In the genomic region with DNA sequence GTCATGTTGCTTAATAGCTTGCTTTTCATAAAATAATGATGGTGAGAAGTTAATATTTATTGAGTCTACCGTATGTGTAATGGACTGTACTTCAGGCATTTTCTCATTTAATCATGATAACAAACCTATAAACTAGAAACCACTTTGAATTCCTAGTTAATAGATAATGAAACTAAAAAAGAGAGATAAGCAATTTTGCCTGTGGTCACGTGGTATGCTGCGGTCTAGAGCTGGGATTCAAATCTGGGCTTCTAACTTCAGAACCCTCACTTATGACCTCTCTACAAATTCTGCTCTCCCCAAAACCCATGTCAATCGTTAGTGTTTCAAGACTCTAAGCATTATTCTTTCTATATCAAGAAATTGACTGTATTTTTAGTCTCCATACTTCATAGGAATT, we compare ENCODE assay signal across 18 cellular contexts.
A peak's percentile ranks its signal among the peaks of the same experiment; 100 is the strongest.
DNase-seq lines count a peak whose midpoint lies in the region; ATAC-seq, FAIRE-seq and TF ChIP-seq lines count a peak whose summit lies in the region.
"Had no signal": no experiment of that assay in that cellular context is flagged by ENCODE, and none has a peak within 500 bp of the region (broad histone marks: within the 10 kb centered on the region; RNA-seq: fewer than 3 reads in every experiment).

No MANE protein-coding gene starts in this region.

- H3K4me1 Mint-ChIP-seq in CD14-positive monocyte = no peaks in the 10 kb centered on the region

- TF ChIP-seq POLR2A in body of pancreas (IDR thresholded peaks at IDR 0.05) = no peak

- no peaks in the 10 kb centered on the region for H3K36me3 ChIP-seq in body of pancreas (replicated peaks in 1 of 2; ENCODE audit: insufficient read depth in 1 of 2, low read depth in 2 of 2)
- H3K36me3 ChIP-seq in pancreas = no peaks in the 10 kb centered on the region
- H3K36me3 ChIP-seq: BLaER1 treated with 17β-estradiol and CSF1 and Interleukin-3, amounts not matched to agents 10 nM and 100 nM had no signal

- no peaks in the 10 kb centered on the region for H3K27me3 Mint-ChIP-seq in CD14-positive monocyte (ENCODE audit: low read depth in 3 of 3)
- H3K27me3 Mint-ChIP-seq: CD4-positive, alpha-beta T cell had no signal

- H3K27me3 ChIP-seq in body of pancreas (no peaks in the 10 kb centered on the region), pancreas (no peaks in the 10 kb centered on the region)
- H3K27me3 ChIP-seq: BLaER1 treated with 17β-estradiol and CSF1 and Interleukin-3, amounts not matched to agents 10 nM and 100 nM had no signal

- DNase-seq in RCC 7860 (ENCODE audit: low spot score) = peak; percentile 8
- peak in 1 of 4 donors; percentile 18 for DNase-seq in body of pancreas
- DNase-seq in kidney tubule cell (ENCODE audit: low spot score) = peak; percentile 22
- no peak for DNase-seq in pancreas
- no peak for DNase-seq in cardiac septum (ENCODE audit: low spot score)
- no peak for DNase-seq in CD14-positive monocyte (ENCODE audit: low spot score)
- DNase-seq: 8988T; ACHN; CD4-positive, alpha-beta T cell; DMS79; GM23248 had no signal

- intact Hi-C loops in body of pancreas (cut with DNase I) (no loop called here), pancreas (cut with DNase I) (no loop called here), cardiac septum (cut with DNase I) (no loop called here), CD14-positive monocyte (cut with micrococcal nuclease) (no loop called here)

- peak; percentile 30 for ATAC-seq in body of pancreas
- peak; percentile 35 to 59 (median 54) for ATAC-seq in pancreas
- ATAC-seq in HG02798 (IDR thresholded peaks at IDR 0.05; ENCODE audit: poor library complexity, unreplicated experiment) = no peak
- no peak for ATAC-seq in HG03175 (IDR thresholded peaks at IDR 0.05; ENCODE audit: unreplicated experiment)
- ATAC-seq: GM12878 had no signal

- H3K4me3 ChIP-seq in body of pancreas (no peak overlapping the region), pancreas (no peak overlapping the region)
- H3K4me3 ChIP-seq: BLaER1 treated with 17β-estradiol and CSF1 and Interleukin-3, amounts not matched to agents 10 nM and 100 nM; GM12878; GM23248 had no signal

- WGBS in body of pancreas, 2 donors = 19 to 28% methylated on average over 4 of the region's 4 CpGs
- 22 to 30% methylated on average over 4 of the region's 4 CpGs for WGBS in pancreas, 2 donors

- peak; percentile 49 for FAIRE-seq in RCC 7860 (lab: Jason Lieb, UNC)
- FAIRE-seq in pancreas (lab: Jason Lieb, UNC) = no peak
- FAIRE-seq: GM12878, GM18507, H54, HTR-8/SVneo had no signal

- H3K27ac Mint-ChIP-seq in CD14-positive monocyte = no peak overlapping the region
- H3K27ac Mint-ChIP-seq: CD4-positive, alpha-beta T cell had no signal

- H3K36me3 Mint-ChIP-seq in CD14-positive monocyte = no peaks in the 10 kb centered on the region

- TF ChIP-seq CTCF in body of pancreas (IDR thresholded peaks at IDR 0.05) = no peak
- no peak for TF ChIP-seq CTCF in pancreas (IDR thresholded peaks at IDR 0.05)
- no peak for TF ChIP-seq CTCF in CD14-positive monocyte (IDR thresholded peaks at IDR 0.05)

- no peaks in the 10 kb centered on the region for H3K9me3 ChIP-seq in body of pancreas
- H3K9me3 ChIP-seq in pancreas = no peaks in the 10 kb centered on the region

- peaks cover 9% of the 10 kb centered on the region for H3K4me1 ChIP-seq in body of pancreas
- H3K4me1 ChIP-seq in pancreas = peaks cover 0 to 11% (median 0%) of the 10 kb centered on the region in 3 donors

- H3K9me3 Mint-ChIP-seq in CD14-positive monocyte = peaks cover 0 to 22% (median 15%) of the 10 kb centered on the region in 7 donors

- H3K27ac ChIP-seq in body of pancreas (no peak overlapping the region), pancreas (no peak overlapping the region)
- H3K27ac ChIP-seq: BLaER1 treated with 17β-estradiol and CSF1 and Interleukin-3, amounts not matched to agents 10 nM and 100 nM; GM23248 had no signal

- no peak overlapping the region for H3K4me3 Mint-ChIP-seq in CD14-positive monocyte
- H3K4me3 Mint-ChIP-seq: CD4-positive, alpha-beta T cell had no signal

Comparison
In these comparisons a context has a peak if more than half of its experiments do, and no peak if none do; other contexts are left out.
1. DNase-seq: peak in RCC 7860 (single experiment) and kidney tubule cell (single experiment); none in pancreas (0 of 6), cardiac septum (single experiment) and CD14-positive monocyte (single experiment).
2. ATAC-seq: peak in body of pancreas (single experiment) and pancreas (4 of 4); none in HG02798 (single experiment) and HG03175 (single experiment).